ENCODE assay signal across 21 cellular contexts in the genomic region with DNA sequence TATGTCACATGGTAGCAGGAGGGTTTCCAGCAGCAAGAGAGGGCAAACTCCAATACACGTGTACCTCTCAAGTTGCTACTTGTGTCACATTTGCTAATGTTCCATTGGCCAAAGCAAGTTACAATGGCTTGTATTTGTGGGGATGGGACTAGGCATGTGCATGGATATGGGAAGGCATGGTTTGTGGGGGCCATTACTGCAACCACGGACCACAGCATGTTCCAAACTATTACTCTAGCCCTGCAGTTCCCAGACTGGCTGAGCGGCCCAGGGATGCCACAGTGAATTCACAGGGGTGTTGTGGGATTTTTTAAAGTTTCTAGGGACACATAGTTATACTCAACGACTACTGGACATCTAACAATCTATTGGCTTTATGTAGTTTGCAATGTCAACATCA.
"Had no signal": no experiment of that assay in that cellular context is flagged by ENCODE, and none has a peak within 500 bp of the region (broad histone marks: within the 10 kb centered on the region; RNA-seq: fewer than 3 reads in every experiment).

No MANE protein-coding gene starts in this region.

- H3K4me3 ChIP-seq: esophagus squamous epithelium, gastrocnemius medialis, heart right ventricle, left lung, lower lobe of right lung, mucosa of descending colon had no signal

- H3K4me1 ChIP-seq: gastrocnemius medialis, heart right ventricle, left lung, lower lobe of right lung had no signal

- H3K9me3 ChIP-seq: esophagus squamous epithelium, gastrocnemius medialis, heart right ventricle, left lung, lower lobe of right lung, mucosa of descending colon had no signal

- H3K27me3 ChIP-seq: gastrocnemius medialis, heart right ventricle, left lung had no signal

- H3K36me3 ChIP-seq: esophagus squamous epithelium, gastrocnemius medialis, heart right ventricle, left lung, lower lobe of right lung had no signal

- DNase-seq: cortex of kidney; effector CD8-positive, alpha-beta T cell; effector memory CD8-positive, alpha-beta T cell; endodermal cell; erythroblast; esophagus squamous epithelium; foreskin fibroblast; foreskin melanocyte; gastrocnemius medialis; glutamatergic neuron; head of caudate nucleus; heart right ventricle; hippocampal formation; left cardiac atrium; left lung; left ventricle myocardium superior; lower lobe of right lung; mesenchymal stem cell; mucosa of descending colon had no signal

- ATAC-seq: effector memory CD8-positive, alpha-beta T cell; esophagus mucosa; gastrocnemius medialis; heart right ventricle; left cardiac atrium; left lung; left ventricle myocardium superior; lower lobe of right lung; mucosa of descending colon had no signal

- H3K27ac ChIP-seq: epithelial cell of prostate, esophagus squamous epithelium, gastrocnemius medialis, heart right ventricle, left lung, lower lobe of right lung had no signal
